Comparison of ENCODE assay signal across 13 cellular contexts in the genomic region with DNA sequence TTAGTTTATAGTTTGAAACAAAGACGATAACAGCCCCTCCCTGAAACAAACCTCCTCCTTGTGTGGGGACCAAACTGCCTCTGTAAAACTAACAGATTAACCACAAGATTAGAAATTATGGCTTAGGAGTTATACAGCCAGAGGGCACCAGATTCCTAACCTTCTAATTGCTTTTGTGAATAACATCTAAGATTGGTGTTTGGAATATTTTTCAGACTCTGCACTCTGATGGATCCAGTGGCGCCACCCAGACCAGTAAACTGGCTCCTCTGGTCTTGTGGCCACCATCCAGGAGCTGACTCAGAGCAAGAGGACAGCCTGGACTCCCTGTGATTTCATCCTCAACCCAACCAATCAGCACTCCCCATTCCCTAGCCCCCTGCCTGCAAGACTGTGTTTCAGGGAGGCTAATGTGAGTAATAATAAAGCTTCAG. TPM values are rescaled to one million over a fixed set of nuclear protein-coding genes. Genes with fewer than 3 reads are reported as not detected.
DNase-seq lines count a peak whose midpoint lies in the region; ATAC-seq and TF ChIP-seq lines count a peak whose summit lies in the region.
"Had no signal": no experiment of that assay in that cellular context is flagged by ENCODE, and none has a peak within 500 bp of the region (broad histone marks: within the 10 kb centered on the region; RNA-seq: fewer than 3 reads in every experiment).

No MANE protein-coding gene starts in this region.

- peaks cover 2% of the 10 kb centered on the region for H3K27me3 Mint-ChIP-seq in activated CD8-positive, alpha-beta T cell treated with anti-CD3 and anti-CD28 coated beads for 36 hours
- H3K27me3 Mint-ChIP-seq: activated CD4-positive, alpha-beta memory T cell treated with anti-CD3 and anti-CD28 coated beads for 36 hours had no signal

- H3K4me3 Mint-ChIP-seq in activated CD8-positive, alpha-beta T cell treated with anti-CD3 and anti-CD28 coated beads for 36 hours, result no peak overlapping the region
- H3K4me3 Mint-ChIP-seq: activated CD4-positive, alpha-beta memory T cell treated with anti-CD3 and anti-CD28 coated beads for 36 hours had no signal

- no peak overlapping the region for H2AFZ ChIP-seq in Loucy (ENCODE audit: low read length)

- H3K36me3 ChIP-seq in Loucy (ENCODE audit: insufficient read depth, low read length) (no peaks in the 10 kb centered on the region), lung (ENCODE audit: control insufficient read depth in 2 of 2, insufficient read depth in 2 of 2, low read length in 2 of 2) (no peaks in the 10 kb centered on the region)
- H3K36me3 ChIP-seq: breast epithelium had no signal

- H3K4me3 ChIP-seq in AG10803 (ENCODE audit: low read length) (no peak overlapping the region), Loucy (ENCODE audit: low read length, poor library complexity, severe bottlenecking) (peak overlapping the region; percentile 21), cardiac fibroblast (replicated peaks in 1 of 2; ENCODE audit: low read depth in 2 of 2, low read length in 2 of 2) (no peak overlapping the region), lung (peak overlapping the region; percentile 19)
- H3K4me3 ChIP-seq: breast epithelium had no signal

- H3K9me3 ChIP-seq in Loucy (ENCODE audit: insufficient read depth, low read depth, low read length) (peaks cover 19% of the 10 kb centered on the region; the same call in 1 of the 2 replicates), lung (ENCODE audit: control insufficient read depth in 2 of 2, insufficient read depth in 1 of 2, low read length in 1 of 2) (peaks cover 0 to 3% of the 10 kb centered on the region in 2 donors)
- H3K9me3 ChIP-seq: breast epithelium had no signal

- POLR2A ChIA-PET in activated CD8-positive, alpha-beta T cell treated with anti-CD3 and anti-CD28 coated beads for 36 hours (lab: Charles Lee), result no interaction called here

- no peak for ATAC-seq in lung (ENCODE audit: insufficient read depth, low FRiP score)
- ATAC-seq in activated CD8-positive, alpha-beta T cell treated with anti-CD3 and anti-CD28 coated beads for 36 hours, result no peak

- peaks cover 4% of the 10 kb centered on the region; the same call in 1 of the 2 replicates for H3F3A ChIP-seq in Loucy (ENCODE audit: low read depth)

- H3K4me1 ChIP-seq in Loucy (ENCODE audit: insufficient read depth, low read length, poor library complexity, severe bottlenecking) (peaks cover 69% of the 10 kb centered on the region), lung (ENCODE audit: control insufficient read depth in 2 of 2, insufficient read depth in 2 of 2, low read length in 2 of 2) (no peaks in the 10 kb centered on the region)

- no peaks in the 10 kb centered on the region for H3K79me2 ChIP-seq in Loucy (ENCODE audit: insufficient read depth, low read length)

- intact Hi-C loops in activated CD8-positive, alpha-beta T cell treated with anti-CD3 and anti-CD28 coated beads for 36 hours (cut with micrococcal nuclease), result no loop called here

- peaks cover 33% of the 10 kb centered on the region for H3K4me1 Mint-ChIP-seq in activated CD8-positive, alpha-beta T cell treated with anti-CD3 and anti-CD28 coated beads for 36 hours (ENCODE audit: low read depth)

- no peaks in the 10 kb centered on the region for H3K36me3 Mint-ChIP-seq in activated CD8-positive, alpha-beta T cell treated with anti-CD3 and anti-CD28 coated beads for 36 hours (ENCODE audit: low read depth)

- no peak overlapping the region for H3K27ac ChIP-seq in lung (ENCODE audit: low read depth in 1 of 2, low read length in 1 of 2)
- H3K27ac ChIP-seq: breast epithelium had no signal

- H3K9me3 Mint-ChIP-seq in activated CD8-positive, alpha-beta T cell treated with anti-CD3 and anti-CD28 coated beads for 36 hours, result peaks cover 8% of the 10 kb centered on the region

- H4K20me1 ChIP-seq in Loucy (ENCODE audit: insufficient read depth, low read length, poor library complexity, severe bottlenecking), result no peaks in the 10 kb centered on the region

- DNase-seq in AG10803 (ENCODE audit: low read depth) (peak; percentile 59), cardiac fibroblast (ENCODE audit: low read depth in 2 of 2) (peak; percentile 80 to 90), lung (ENCODE audit: low spot score) (no peak), NCI-H2196 (lab: John Stamatoyannopoulos, UW; ENCODE audit: unreplicated experiment) (no peak), NCI-H1436 treated with DMSO at 0.1 percent for 48 hours (lab: John Stamatoyannopoulos, UW) (no peak), NCI-H526 treated with DMSO at 0.1 percent for 48 hours (lab: John Stamatoyannopoulos, UW) (no peak)
- no peak for DNase-seq in activated CD8-positive, alpha-beta T cell treated with anti-CD3 and anti-CD28 coated beads for 36 hours
- DNase-seq: activated CD4-positive, alpha-beta memory T cell treated with anti-CD3 and anti-CD28 coated beads for 36 hours; NCI-H1048 had no signal

- 61 to 62% methylated on average over 2 of the region's 2 CpGs for WGBS in lung, 2 donors

- peak overlapping the region; percentile 45 for H3K4me2 ChIP-seq in Loucy (ENCODE audit: low read depth, low read length, poor library complexity, severe bottlenecking)

- H3K9me2 ChIP-seq in Loucy (replicated peaks; ENCODE audit: low read depth, low read length), result no peaks in the 10 kb centered on the region

- H3K27ac Mint-ChIP-seq in activated CD8-positive, alpha-beta T cell treated with anti-CD3 and anti-CD28 coated beads for 36 hours, result no peak overlapping the region
- H3K27ac Mint-ChIP-seq: activated CD4-positive, alpha-beta memory T cell treated with anti-CD3 and anti-CD28 coated beads for 36 hours had no signal

- H3K9ac ChIP-seq in Loucy (ENCODE audit: low read depth, low read length, poor library complexity, severe bottlenecking), result peak overlapping the region; percentile 49

- H3K27me3 ChIP-seq in Loucy (ENCODE audit: insufficient read depth, low read length, poor library complexity, severe bottlenecking) (no peaks in the 10 kb centered on the region), lung (ENCODE audit: control insufficient read depth, insufficient read depth) (no peaks in the 10 kb centered on the region)
- H3K27me3 ChIP-seq: breast epithelium had no signal

- CTCF ChIA-PET in activated CD8-positive, alpha-beta T cell treated with anti-CD3 and anti-CD28 coated beads for 36 hours (lab: Charles Lee), result no interaction called here

- TF ChIP-seq CTCF in AG10803 (conservative IDR thresholded peaks at IDR 0.05; ENCODE audit: low read length) (no peak; the same call in 1 of the 2 replicates), Loucy (conservative IDR thresholded peaks at IDR 0.05; ENCODE audit: low read length) (peak; percentile 44), cardiac fibroblast (IDR thresholded peaks at IDR 0.05; ENCODE audit: low read depth, low read length) (no peak), lung (IDR thresholded peaks at IDR 0.05; ENCODE audit: control extremely low read depth, extremely low read depth) (no peak)
- no peak for TF ChIP-seq CTCF in activated CD8-positive, alpha-beta T cell treated with anti-CD3 and anti-CD28 coated beads for 36 hours (IDR thresholded peaks at IDR 0.05)

RNA-seq across cellular contexts. Expression of gene SLC22A16, which starts 58.3 kb away (rescaled TPM):
- total RNA-seq in lung, result 1 to 10 TPM in 1 of 2 donors, under 1 TPM in 1; 0.65 to 1.3 TPM
- 1 to 10 TPM in 1 of 2 donors, under 1 TPM in 1; 0.37 to 3.2 TPM for polyA plus RNA-seq in lung
- not detected for total RNA-seq in activated CD8-positive, alpha-beta T cell treated with anti-CD3 and anti-CD28 coated beads for 36 hours
- total RNA-seq: activated CD4-positive, alpha-beta memory T cell treated with anti-CD3 and anti-CD28 coated beads for 36 hours had no signal
- polyA plus RNA-seq: BJ, right cardiac atrium had no signal

Comparison
In these comparisons a context has a peak if more than half of its experiments do, and no peak if none do; other contexts are left out.
1. DNase-seq: peak in AG10803 (single experiment) and cardiac fibroblast (2 of 2); none in lung (single experiment), NCI-H2196 (single experiment), NCI-H1436 treated with DMSO at 0.1 percent for 48 hours (single experiment), NCI-H526 treated with DMSO at 0.1 percent for 48 hours (single experiment) and activated CD8-positive, alpha-beta T cell treated with anti-CD3 and anti-CD28 coated beads for 36 hours (single experiment).
2. H3K4me3 ChIP-seq: peak in Loucy (single experiment) and lung (single experiment); none in AG10803 (single experiment) and cardiac fibroblast (0 of 2).